18 cellular contexts compared by ENCODE assay signal in genomic region chr15:57251941-57252340, GRCh38.
A peak's percentile ranks its signal among the peaks of the same experiment; 100 is the strongest.
DNase-seq lines count a peak whose midpoint lies in the region; ATAC-seq and TF ChIP-seq lines count a peak whose summit lies in the region.
"Had no signal": no experiment of that assay in that cellular context is flagged by ENCODE, and none has a peak within 500 bp of the region (broad histone marks: within the 10 kb centered on the region; RNA-seq: fewer than 3 reads in every experiment).

No MANE protein-coding gene starts in this region.

- H3K9ac ChIP-seq in GM23248, result peak overlapping the region; percentile 56

- peaks cover 10% of the 10 kb centered on the region; the same call in 1 of the 2 replicates for H3K79me2 ChIP-seq in GM23248 (ENCODE audit: insufficient read depth)

- no peak overlapping the region for H2AFZ ChIP-seq in GM23248

- peak overlapping the region; percentile 21; the same call in 1 of the 2 replicates for H3K4me3 ChIP-seq in GM23248
- no peak overlapping the region for H3K4me3 ChIP-seq in fibroblast of the aortic adventitia (ENCODE audit: low read depth, low read length)
- H3K4me3 ChIP-seq in right lobe of liver, result no peak overlapping the region
- H3K4me3 ChIP-seq: HAP-1, transverse colon had no signal

- H3K27me3 ChIP-seq in GM23248 (replicated peaks; ENCODE audit: insufficient read depth) (no peaks in the 10 kb centered on the region), right lobe of liver (no peaks in the 10 kb centered on the region)
- H3K27me3 ChIP-seq: transverse colon had no signal

- H3K9me2 ChIP-seq in GM23248 (ENCODE audit: insufficient read depth), result no peaks in the 10 kb centered on the region

- H3K36me3 ChIP-seq in GM23248 (ENCODE audit: low read depth), result peaks cover 16% of the 10 kb centered on the region; the same call in 1 of the 2 replicates
- H3K36me3 ChIP-seq in right lobe of liver, result peaks cover 0 to 15% (median 8%) of the 10 kb centered on the region in 4 donors

- intact Hi-C loops in right lobe of liver (cut with DNase I), result no loop called here

- no peak for TF ChIP-seq CTCF in fibroblast of the aortic adventitia (IDR thresholded peaks at IDR 0.05; ENCODE audit: insufficient read depth, low read length)
- no peak for TF ChIP-seq CTCF in right lobe of liver (IDR thresholded peaks at IDR 0.05)

- no peaks in the 10 kb centered on the region for H4K20me1 ChIP-seq in GM23248 (ENCODE audit: insufficient read depth)

- H3K9me3 ChIP-seq in GM23248 (ENCODE audit: low read depth), result no peaks in the 10 kb centered on the region
- H3K9me3 ChIP-seq in right lobe of liver, result no peaks in the 10 kb centered on the region
- H3K9me3 ChIP-seq: HAP-1, transverse colon had no signal

- H3K4me2 ChIP-seq in GM23248 (ENCODE audit: unreplicated experiment), result peak overlapping the region; percentile 68

- H3K27ac ChIP-seq in GM23248 (peak overlapping the region; percentile 85), right lobe of liver (no peak overlapping the region)
- H3K27ac ChIP-seq: transverse colon had no signal

- in situ Hi-C loops in GM23248 (cut with MboI), result no loop called here

- no peak for TF ChIP-seq POLR2A in right lobe of liver (IDR thresholded peaks at IDR 0.05)

- WGBS in GM23248 (ENCODE audit: low coverage in 1 of 2, low lambda C conversion rate in 2 of 2, missing lambda C conversion rate in 2 of 2), 2 experiments, result 42 to 44% methylated on average over 6 of the region's 6 CpGs
- 84% methylated on average over 6 of the region's 6 CpGs for WGBS in right lobe of liver (ENCODE audit: insufficient coverage, low coverage, low lambda C conversion rate, missing lambda C conversion rate)

- DNase-seq in GM23248, result peak; percentile 67
- DNase-seq in amniotic stem cell (lab: John Stamatoyannopoulos, UW), result peak; percentile 6
- peak; percentile 64 for DNase-seq in fibroblast of the aortic adventitia (ENCODE audit: low read depth)
- no peak for DNase-seq in right lobe of liver
- no peak for DNase-seq in SKM-1 (lab: John Stamatoyannopoulos, UW; ENCODE audit: unreplicated experiment)
- DNase-seq: activated gamma-delta T cell; effector memory CD4-positive, alpha-beta T cell; Kasumi-1; naive B cell; NCI-H146; NCI-H226; SIG-M5; stimulated activated CD4-positive, alpha-beta T cell treated with anti-CD3 and anti-CD28 coated beads, Interleukin-2, amount 100 ng/mL, for 48 hours; transverse colon had no signal

- ATAC-seq in HG03432 (IDR thresholded peaks at IDR 0.05; ENCODE audit: unreplicated experiment) (no peak), GM21529 (IDR thresholded peaks at IDR 0.05; ENCODE audit: unreplicated experiment) (no peak), right lobe of liver (no peak)
- ATAC-seq: left lobe of liver had no signal

- H3K4me1 ChIP-seq in GM23248 (ENCODE audit: insufficient read depth) (peaks cover 18% of the 10 kb centered on the region), right lobe of liver (no peaks in the 10 kb centered on the region)
- H3K4me1 ChIP-seq: transverse colon had no signal

- peaks cover 19% of the 10 kb centered on the region for H3F3A ChIP-seq in GM23248 (ENCODE audit: insufficient read depth)

Comparison
In these comparisons a context has a peak if more than half of its experiments do, and no peak if none do; other contexts are left out.
1. DNase-seq: peak in GM23248 (single experiment), amniotic stem cell (single experiment) and fibroblast of the aortic adventitia (single experiment); none in right lobe of liver (0 of 3) and SKM-1 (single experiment).